In the genomic region with DNA sequence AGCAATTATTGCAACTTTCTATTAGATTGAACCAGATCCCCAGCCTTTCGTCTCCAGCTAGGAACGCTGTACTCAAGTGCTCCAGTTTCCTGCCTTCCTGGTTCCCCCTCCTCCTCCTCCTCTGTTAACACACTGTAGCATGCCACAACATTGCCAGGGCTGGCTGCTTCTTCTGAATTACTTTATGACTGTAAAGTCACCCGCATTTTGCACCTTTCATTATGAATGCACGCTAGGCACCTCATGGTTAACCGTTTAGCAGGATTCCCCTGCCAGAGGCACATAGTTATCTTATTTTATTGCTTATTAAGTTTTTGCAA, we compare ENCODE assay signal across 1 cellular context.
TF ChIP-seq lines count a peak whose summit lies in the region.

No MANE protein-coding gene starts in this region.

TF ChIP-seq in GM23338, 12 proteins besides CTCF, POLR2A, EP300 and RAD21 (continued from another document):
- TF ChIP-seq, protein P1, sequence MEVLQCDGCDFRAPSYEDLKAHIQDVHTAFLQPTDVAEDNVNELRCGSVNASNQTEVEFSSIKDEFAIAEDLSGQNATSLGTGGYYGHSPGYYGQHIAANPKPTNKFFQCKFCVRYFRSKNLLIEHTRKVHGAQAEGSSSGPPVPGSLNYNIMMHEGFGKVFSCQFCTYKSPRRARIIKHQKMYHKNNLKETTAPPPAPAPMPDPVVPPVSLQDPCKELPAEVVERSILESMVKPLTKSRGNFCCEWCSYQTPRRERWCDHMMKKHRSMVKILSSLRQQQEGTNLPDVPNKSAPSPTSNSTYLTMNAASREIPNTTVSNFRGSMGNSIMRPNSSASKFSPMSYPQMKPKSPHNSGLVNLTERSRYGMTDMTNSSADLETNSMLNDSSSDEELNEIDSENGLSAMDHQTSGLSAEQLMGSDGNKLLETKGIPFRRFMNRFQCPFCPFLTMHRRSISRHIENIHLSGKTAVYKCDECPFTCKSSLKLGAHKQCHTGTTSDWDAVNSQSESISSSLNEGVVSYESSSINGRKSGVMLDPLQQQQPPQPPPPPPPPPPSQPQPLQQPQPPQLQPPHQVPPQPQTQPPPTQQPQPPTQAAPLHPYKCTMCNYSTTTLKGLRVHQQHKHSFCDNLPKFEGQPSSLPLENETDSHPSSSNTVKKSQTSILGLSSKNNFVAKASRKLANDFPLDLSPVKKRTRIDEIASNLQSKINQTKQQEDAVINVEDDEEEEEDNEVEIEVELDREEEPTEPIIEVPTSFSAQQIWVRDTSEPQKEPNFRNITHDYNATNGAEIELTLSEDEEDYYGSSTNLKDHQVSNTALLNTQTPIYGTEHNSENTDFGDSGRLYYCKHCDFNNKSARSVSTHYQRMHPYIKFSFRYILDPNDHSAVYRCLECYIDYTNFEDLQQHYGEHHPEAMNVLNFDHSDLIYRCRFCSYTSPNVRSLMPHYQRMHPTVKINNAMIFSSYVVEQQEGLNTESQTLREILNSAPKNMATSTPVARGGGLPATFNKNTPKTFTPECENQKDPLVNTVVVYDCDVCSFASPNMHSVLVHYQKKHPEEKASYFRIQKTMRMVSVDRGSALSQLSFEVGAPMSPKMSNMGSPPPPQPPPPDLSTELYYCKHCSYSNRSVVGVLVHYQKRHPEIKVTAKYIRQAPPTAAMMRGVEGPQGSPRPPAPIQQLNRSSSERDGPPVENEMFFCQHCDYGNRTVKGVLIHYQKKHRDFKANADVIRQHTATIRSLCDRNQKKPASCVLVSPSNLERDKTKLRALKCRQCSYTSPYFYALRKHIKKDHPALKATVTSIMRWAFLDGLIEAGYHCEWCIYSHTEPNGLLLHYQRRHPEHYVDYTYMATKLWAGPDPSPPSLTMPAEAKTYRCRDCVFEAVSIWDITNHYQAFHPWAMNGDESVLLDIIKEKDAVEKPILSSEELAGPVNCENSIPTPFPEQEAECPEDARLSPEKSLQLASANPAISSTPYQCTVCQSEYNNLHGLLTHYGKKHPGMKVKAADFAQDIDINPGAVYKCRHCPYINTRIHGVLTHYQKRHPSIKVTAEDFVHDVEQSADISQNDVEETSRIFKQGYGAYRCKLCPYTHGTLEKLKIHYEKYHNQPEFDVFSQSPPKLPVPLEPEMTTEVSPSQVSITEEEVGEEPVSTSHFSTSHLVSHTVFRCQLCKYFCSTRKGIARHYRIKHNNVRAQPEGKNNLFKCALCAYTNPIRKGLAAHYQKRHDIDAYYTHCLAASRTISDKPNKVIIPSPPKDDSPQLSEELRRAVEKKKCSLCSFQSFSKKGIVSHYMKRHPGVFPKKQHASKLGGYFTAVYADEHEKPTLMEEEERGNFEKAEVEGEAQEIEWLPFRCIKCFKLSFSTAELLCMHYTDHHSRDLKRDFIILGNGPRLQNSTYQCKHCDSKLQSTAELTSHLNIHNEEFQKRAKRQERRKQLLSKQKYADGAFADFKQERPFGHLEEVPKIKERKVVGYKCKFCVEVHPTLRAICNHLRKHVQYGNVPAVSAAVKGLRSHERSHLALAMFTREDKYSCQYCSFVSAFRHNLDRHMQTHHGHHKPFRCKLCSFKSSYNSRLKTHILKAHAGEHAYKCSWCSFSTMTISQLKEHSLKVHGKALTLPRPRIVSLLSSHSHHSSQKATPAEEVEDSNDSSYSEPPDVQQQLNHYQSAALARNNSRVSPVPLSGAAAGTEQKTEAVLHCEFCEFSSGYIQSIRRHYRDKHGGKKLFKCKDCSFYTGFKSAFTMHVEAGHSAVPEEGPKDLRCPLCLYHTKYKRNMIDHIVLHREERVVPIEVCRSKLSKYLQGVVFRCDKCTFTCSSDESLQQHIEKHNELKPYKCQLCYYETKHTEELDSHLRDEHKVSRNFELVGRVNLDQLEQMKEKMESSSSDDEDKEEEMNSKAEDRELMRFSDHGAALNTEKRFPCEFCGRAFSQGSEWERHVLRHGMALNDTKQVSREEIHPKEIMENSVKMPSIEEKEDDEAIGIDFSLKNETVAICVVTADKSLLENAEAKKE (CRISPR knock-in tag; IDR thresholded peaks at IDR 0.05) = no peak
- no peak for TF ChIP-seq POLR2AphosphoS5 (IDR thresholded peaks at IDR 0.05; ENCODE audit: low read depth)
- TF ChIP-seq, protein P2, sequence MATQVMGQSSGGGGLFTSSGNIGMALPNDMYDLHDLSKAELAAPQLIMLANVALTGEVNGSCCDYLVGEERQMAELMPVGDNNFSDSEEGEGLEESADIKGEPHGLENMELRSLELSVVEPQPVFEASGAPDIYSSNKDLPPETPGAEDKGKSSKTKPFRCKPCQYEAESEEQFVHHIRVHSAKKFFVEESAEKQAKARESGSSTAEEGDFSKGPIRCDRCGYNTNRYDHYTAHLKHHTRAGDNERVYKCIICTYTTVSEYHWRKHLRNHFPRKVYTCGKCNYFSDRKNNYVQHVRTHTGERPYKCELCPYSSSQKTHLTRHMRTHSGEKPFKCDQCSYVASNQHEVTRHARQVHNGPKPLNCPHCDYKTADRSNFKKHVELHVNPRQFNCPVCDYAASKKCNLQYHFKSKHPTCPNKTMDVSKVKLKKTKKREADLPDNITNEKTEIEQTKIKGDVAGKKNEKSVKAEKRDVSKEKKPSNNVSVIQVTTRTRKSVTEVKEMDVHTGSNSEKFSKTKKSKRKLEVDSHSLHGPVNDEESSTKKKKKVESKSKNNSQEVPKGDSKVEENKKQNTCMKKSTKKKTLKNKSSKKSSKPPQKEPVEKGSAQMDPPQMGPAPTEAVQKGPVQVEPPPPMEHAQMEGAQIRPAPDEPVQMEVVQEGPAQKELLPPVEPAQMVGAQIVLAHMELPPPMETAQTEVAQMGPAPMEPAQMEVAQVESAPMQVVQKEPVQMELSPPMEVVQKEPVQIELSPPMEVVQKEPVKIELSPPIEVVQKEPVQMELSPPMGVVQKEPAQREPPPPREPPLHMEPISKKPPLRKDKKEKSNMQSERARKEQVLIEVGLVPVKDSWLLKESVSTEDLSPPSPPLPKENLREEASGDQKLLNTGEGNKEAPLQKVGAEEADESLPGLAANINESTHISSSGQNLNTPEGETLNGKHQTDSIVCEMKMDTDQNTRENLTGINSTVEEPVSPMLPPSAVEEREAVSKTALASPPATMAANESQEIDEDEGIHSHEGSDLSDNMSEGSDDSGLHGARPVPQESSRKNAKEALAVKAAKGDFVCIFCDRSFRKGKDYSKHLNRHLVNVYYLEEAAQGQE (IDR thresholded peaks at IDR 0.05; ENCODE audit: unreplicated experiment) = no peak
